8 cellular contexts compared by ENCODE assay signal in genomic region chr11:87352759-87353707, GRCh38.
DNase-seq lines count a peak whose midpoint lies in the region; ATAC-seq and TF ChIP-seq lines count a peak whose summit lies in the region.

No MANE protein-coding gene starts in this region.

- no peaks in the 10 kb centered on the region for H3K9me3 Mint-ChIP-seq in CD4-positive, alpha-beta memory T cell
- H3K9me3 Mint-ChIP-seq in activated CD8-positive, alpha-beta T cell treated with anti-CD3 and anti-CD28 coated beads for 36 hours: no peaks in the 10 kb centered on the region
- H3K9me3 Mint-ChIP-seq in mesothelial cell of epicardium: no peaks in the 10 kb centered on the region

- POLR2A ChIA-PET in CD4-positive, alpha-beta memory T cell (lab: Charles Lee; ENCODE audit: partially characterized antibody): no interaction called here
- POLR2A ChIA-PET in activated CD8-positive, alpha-beta T cell treated with anti-CD3 and anti-CD28 coated beads for 36 hours (lab: Charles Lee): interaction anchor here (1.4 kb wide), 1 partner anchor 796 kb away, joined by 3 read pairs; no protein-coding TSS in a partner anchor

- ATAC-seq in GM19351 (IDR thresholded peaks at IDR 0.05; ENCODE audit: unreplicated experiment) (peak; percentile 93), HG03439 (IDR thresholded peaks at IDR 0.05; ENCODE audit: unreplicated experiment) (peak; percentile 96)
- peak; percentile 95 for ATAC-seq in activated CD8-positive, alpha-beta T cell treated with anti-CD3 and anti-CD28 coated beads for 36 hours

- H3K4me1 Mint-ChIP-seq in CD4-positive, alpha-beta memory T cell: peaks cover 7 to 14% (median 11%) of the 10 kb centered on the region in 4 donors
- peaks cover 12% of the 10 kb centered on the region for H3K4me1 Mint-ChIP-seq in activated CD8-positive, alpha-beta T cell treated with anti-CD3 and anti-CD28 coated beads for 36 hours (ENCODE audit: low read depth)
- peaks cover 12% of the 10 kb centered on the region for H3K4me1 Mint-ChIP-seq in mesothelial cell of epicardium

- no peak overlapping the region for H3K4me3 ChIP-seq in CD4-positive, alpha-beta memory T cell (ENCODE audit: low read length in 2 of 2)
- no peak overlapping the region for H3K4me3 ChIP-seq in effector memory CD4-positive, alpha-beta T cell (ENCODE audit: insufficient read depth, low read depth, low read length, poor library complexity, severe bottlenecking)

- H3K36me3 ChIP-seq in CD4-positive, alpha-beta memory T cell (ENCODE audit: insufficient read depth, low read length): no peaks in the 10 kb centered on the region
- H3K36me3 ChIP-seq in effector memory CD4-positive, alpha-beta T cell (ENCODE audit: control insufficient read depth, insufficient read depth, low read length): no peaks in the 10 kb centered on the region

- H3K9me3 ChIP-seq in CD4-positive, alpha-beta memory T cell (ENCODE audit: control insufficient read depth in 1 of 2, low read length in 2 of 2): no peaks in the 10 kb centered on the region
- no peaks in the 10 kb centered on the region for H3K9me3 ChIP-seq in effector memory CD4-positive, alpha-beta T cell (ENCODE audit: control insufficient read depth, low read length)

- H3K4me3 Mint-ChIP-seq in CD4-positive, alpha-beta memory T cell: peak overlapping the region in 2 of 8 donors; percentile 23 to 24
- no peak overlapping the region for H3K4me3 Mint-ChIP-seq in activated CD8-positive, alpha-beta T cell treated with anti-CD3 and anti-CD28 coated beads for 36 hours
- no peak overlapping the region for H3K4me3 Mint-ChIP-seq in mesothelial cell of epicardium

- intact Hi-C loops in CD4-positive, alpha-beta memory T cell (cut with micrococcal nuclease): loop anchor here (1.0 kb wide), 2 partner anchors 68 to 414 kb away; no protein-coding TSS in a partner anchor
- intact Hi-C loops in activated CD8-positive, alpha-beta T cell treated with anti-CD3 and anti-CD28 coated beads for 36 hours (cut with micrococcal nuclease): loop anchor here (1.0 kb wide), 1 partner anchor 68 kb away; no protein-coding TSS in a partner anchor

- CTCF ChIA-PET in CD4-positive, alpha-beta memory T cell (lab: Charles Lee; ENCODE audit: partially characterized antibody): interaction anchor here (0.6 to 6.0 kb wide), 18 partner anchors 10 to 1199 kb away, joined by 3 to 85 read pairs (median 4); no protein-coding TSS in a partner anchor
- CTCF ChIA-PET in activated CD8-positive, alpha-beta T cell treated with anti-CD3 and anti-CD28 coated beads for 36 hours (lab: Charles Lee): interaction anchor here (0.7 to 6.0 kb wide), 22 partner anchors 9 to 1199 kb away, joined by 3 to 108 read pairs (median 3); partner anchors contain the start of gene FZD4

- H3K4me1 ChIP-seq in CD4-positive, alpha-beta memory T cell (ENCODE audit: insufficient read depth, low read length): peaks cover 9% of the 10 kb centered on the region
- H3K4me1 ChIP-seq in effector memory CD4-positive, alpha-beta T cell (ENCODE audit: control insufficient read depth, insufficient read depth, low read length, poor library complexity, severe bottlenecking): no peaks in the 10 kb centered on the region

- H3K27me3 Mint-ChIP-seq in CD4-positive, alpha-beta memory T cell: peaks cover 4 to 6% of the 10 kb centered on the region in 2 donors
- H3K27me3 Mint-ChIP-seq in activated CD8-positive, alpha-beta T cell treated with anti-CD3 and anti-CD28 coated beads for 36 hours: peaks cover 12% of the 10 kb centered on the region
- H3K27me3 Mint-ChIP-seq in mesothelial cell of epicardium (ENCODE audit: low read depth): peaks cover 17% of the 10 kb centered on the region

- no peaks in the 10 kb centered on the region for H3K27me3 ChIP-seq in CD4-positive, alpha-beta memory T cell (ENCODE audit: insufficient read depth, low read length)
- no peaks in the 10 kb centered on the region for H3K27me3 ChIP-seq in effector memory CD4-positive, alpha-beta T cell (replicated peaks; ENCODE audit: control insufficient read depth, insufficient read depth, low read length, poor library complexity, severe bottlenecking)

- no peaks in the 10 kb centered on the region for H3K36me3 Mint-ChIP-seq in CD4-positive, alpha-beta memory T cell
- H3K36me3 Mint-ChIP-seq in activated CD8-positive, alpha-beta T cell treated with anti-CD3 and anti-CD28 coated beads for 36 hours (ENCODE audit: low read depth): no peaks in the 10 kb centered on the region
- no peaks in the 10 kb centered on the region for H3K36me3 Mint-ChIP-seq in mesothelial cell of epicardium

- peak; percentile 51 to 71 (median 67) for DNase-seq in CD4-positive, alpha-beta memory T cell
- DNase-seq in NCI-H526 treated with DMSO at 0.1 percent for 48 hours (lab: John Stamatoyannopoulos, UW) (peak; percentile 43), mesothelial cell of epicardium (ENCODE audit: low spot score in 2 of 2, unreplicated experiment in 2 of 2) (peak; percentile 72 to 94)
- peak; percentile 89 for DNase-seq in activated CD8-positive, alpha-beta T cell treated with anti-CD3 and anti-CD28 coated beads for 36 hours
- peak; percentile 41 to 66 (median 46) for DNase-seq in effector memory CD4-positive, alpha-beta T cell
- DNase-seq in stimulated activated CD8-positive, alpha-beta memory T cell treated with anti-CD3 and anti-CD28 coated beads, Interleukin-4, amount 100 ng/mL, for 1 hour (ENCODE audit: low read depth in 2 of 2, low spot score in 1 of 2): peak; percentile 73 to 79

- peak overlapping the region in 1 of 7 donors; percentile 19 for H3K27ac Mint-ChIP-seq in CD4-positive, alpha-beta memory T cell
- no peak overlapping the region for H3K27ac Mint-ChIP-seq in activated CD8-positive, alpha-beta T cell treated with anti-CD3 and anti-CD28 coated beads for 36 hours
- no peak overlapping the region for H3K27ac Mint-ChIP-seq in mesothelial cell of epicardium

- H3K27ac ChIP-seq in CD4-positive, alpha-beta memory T cell (ENCODE audit: low read depth, low read length): no peak overlapping the region
- no peak overlapping the region for H3K27ac ChIP-seq in effector memory CD4-positive, alpha-beta T cell (ENCODE audit: insufficient read depth, low read length, poor library complexity, severe bottlenecking)

- TF ChIP-seq CTCF in activated CD8-positive, alpha-beta T cell treated with anti-CD3 and anti-CD28 coated beads for 36 hours (IDR thresholded peaks at IDR 0.05): peak; percentile 93
- peak; percentile 99 for TF ChIP-seq CTCF in mesothelial cell of epicardium (IDR thresholded peaks at IDR 0.05; ENCODE audit: unreplicated experiment)
